ENCODE assay signal across 9 cellular contexts in genomic region chr1:201436461-201436860, GRCh38. TPM values are rescaled to one million over a fixed set of nuclear protein-coding genes. Genes with fewer than 3 reads are reported as not detected.
DNase-seq lines count a peak whose midpoint lies in the region; ATAC-seq and TF ChIP-seq lines count a peak whose summit lies in the region.
"Had no signal": no experiment of that assay in that cellular context is flagged by ENCODE, and none has a peak within 500 bp of the region (broad histone marks: within the 10 kb centered on the region; RNA-seq: fewer than 3 reads in every experiment).

No MANE protein-coding gene starts in this region.

- no peaks in the 10 kb centered on the region for H3K9me3 ChIP-seq in effector memory CD4-positive, alpha-beta T cell (ENCODE audit: control insufficient read depth, low read length)

- peaks cover 17% of the 10 kb centered on the region for H3K27me3 Mint-ChIP-seq in activated T-helper 17 cell treated with anti-CD3 and anti-CD28 coated beads, Interleukin-2, amount 50 U/mL, for 72 hours

- no peaks in the 10 kb centered on the region for H3K4me1 Mint-ChIP-seq in activated T-helper 17 cell treated with anti-CD3 and anti-CD28 coated beads, Interleukin-2, amount 50 U/mL, for 72 hours

- DNase-seq in COR-L47 (lab: John Stamatoyannopoulos, UW), result peak; percentile 16
- peak; percentile 56 for DNase-seq in HT1080 (ENCODE audit: low read depth)
- DNase-seq in islet precursor cell, result peak; percentile 90
- no peak for DNase-seq in effector memory CD4-positive, alpha-beta T cell
- DNase-seq in ureter (ENCODE audit: low spot score), result no peak
- DNase-seq in germinal center (ENCODE audit: low spot score), result no peak

- H3K27ac ChIP-seq in effector memory CD4-positive, alpha-beta T cell (ENCODE audit: insufficient read depth, low read length, poor library complexity, severe bottlenecking), result no peak overlapping the region

- no peaks in the 10 kb centered on the region for H3K36me3 ChIP-seq in effector memory CD4-positive, alpha-beta T cell (ENCODE audit: control insufficient read depth, insufficient read depth, low read length)

- no peak overlapping the region for H3K4me3 ChIP-seq in effector memory CD4-positive, alpha-beta T cell (ENCODE audit: insufficient read depth, low read depth, low read length, poor library complexity, severe bottlenecking)

- H3K4me3 Mint-ChIP-seq in activated T-helper 17 cell treated with anti-CD3 and anti-CD28 coated beads, Interleukin-2, amount 50 U/mL, for 72 hours, result no peak overlapping the region

- no peak overlapping the region for H3K27ac Mint-ChIP-seq in activated T-helper 17 cell treated with anti-CD3 and anti-CD28 coated beads, Interleukin-2, amount 50 U/mL, for 72 hours

- peak; percentile 80 for ATAC-seq in SK-N-SH treated with all-trans-retinoic acid at 6 μM for 48 hours
- ATAC-seq in activated T-helper 17 cell treated with anti-CD3 and anti-CD28 coated beads, Interleukin-2, amount 50 U/mL, for 72 hours (replicated peaks), result no peak

- H3K36me3 Mint-ChIP-seq in activated T-helper 17 cell treated with anti-CD3 and anti-CD28 coated beads, Interleukin-2, amount 50 U/mL, for 72 hours (ENCODE audit: low read depth), result no peaks in the 10 kb centered on the region

- no peaks in the 10 kb centered on the region for H3K4me1 ChIP-seq in effector memory CD4-positive, alpha-beta T cell (ENCODE audit: control insufficient read depth, insufficient read depth, low read length, poor library complexity, severe bottlenecking)

- peaks cover 4% of the 10 kb centered on the region for H3K27me3 ChIP-seq in effector memory CD4-positive, alpha-beta T cell (replicated peaks; ENCODE audit: control insufficient read depth, insufficient read depth, low read length, poor library complexity, severe bottlenecking)

- H3K9me3 Mint-ChIP-seq in activated T-helper 17 cell treated with anti-CD3 and anti-CD28 coated beads, Interleukin-2, amount 50 U/mL, for 72 hours, result no peaks in the 10 kb centered on the region

TF ChIP-seq in SK-N-SH treated with all-trans-retinoic acid at 6 μM for 48 hours, 23 proteins besides CTCF, POLR2A, EP300 and RAD21:
- TF ChIP-seq RARB (CRISPR knock-in tag; IDR thresholded peaks at IDR 0.05) (no peak), ZFP30 (CRISPR knock-in tag; IDR thresholded peaks at IDR 0.05) (no peak), ZFP3 (CRISPR knock-in tag; IDR thresholded peaks at IDR 0.05) (no peak)
TF ChIP-seq in SK-N-SH treated with all-trans-retinoic acid at 6 μM for 48 hours: peak in this region for 0.

RNA-seq across cellular contexts. Expression of gene TNNI1, which starts 14.9 kb away (rescaled TPM):
- total RNA-seq in HT1080 (2014; rRNA removed; shearing (Covaris generic)), result not detected in 2 replicates
- polyA plus RNA-seq in HT1080 (2015; cell fraction: cytosol; rRNA removed), result not detected in 2 replicates
- not detected in 2 replicates for polyA plus RNA-seq in HT1080 (2015; cell fraction: nucleus; rRNA removed)
- total RNA-seq in ureter, result 0.23 TPM
- not detected for total RNA-seq in activated T-helper 17 cell treated with anti-CD3 and anti-CD28 coated beads, Interleukin-2, amount 50 U/mL, for 72 hours

RNA-seq across cellular contexts. Expression of gene PHLDA3, which starts 32.5 kb away (rescaled TPM):
- total RNA-seq in HT1080 (2014; rRNA removed; shearing (Covaris generic)), result 91.8 and 111 TPM in 2 replicates
- polyA plus RNA-seq in HT1080 (2015; cell fraction: cytosol; rRNA removed), result 104 and 143 TPM in 2 replicates
- polyA plus RNA-seq in HT1080 (2015; cell fraction: nucleus; rRNA removed), result 90.0 and 94.6 TPM in 2 replicates
- 75.4 TPM for total RNA-seq in ureter
- 10 to 100 TPM in 1 of 2 donors, 1 to 10 TPM in 1; 9.4 to 21.0 TPM for total RNA-seq in activated T-helper 17 cell treated with anti-CD3 and anti-CD28 coated beads, Interleukin-2, amount 50 U/mL, for 72 hours

RNA-seq across cellular contexts. Expression of gene LAD1, which starts 37.3 kb away (rescaled TPM):
- not detected in 2 replicates for total RNA-seq in HT1080 (2014; rRNA removed; shearing (Covaris generic))
- not detected in 2 replicates for polyA plus RNA-seq in HT1080 (2015; cell fraction: cytosol; rRNA removed)
- not detected in 2 replicates for polyA plus RNA-seq in HT1080 (2015; cell fraction: nucleus; rRNA removed)
- 186 TPM for total RNA-seq in ureter
- total RNA-seq in activated T-helper 17 cell treated with anti-CD3 and anti-CD28 coated beads, Interleukin-2, amount 50 U/mL, for 72 hours, result not detected
- total RNA-seq: cerebellum had no signal

RNA-seq across cellular contexts. Expression of gene TNNT2, which starts 59.0 kb away (rescaled TPM):
- total RNA-seq in HT1080 (2014; rRNA removed; shearing (Covaris generic)), result not detected in 2 replicates
- polyA plus RNA-seq in HT1080 (2015; cell fraction: cytosol; rRNA removed), result not detected in 2 replicates
- not detected in 2 replicates for polyA plus RNA-seq in HT1080 (2015; cell fraction: nucleus; rRNA removed)
- total RNA-seq in ureter, result 1.4 TPM
- not detected for total RNA-seq in activated T-helper 17 cell treated with anti-CD3 and anti-CD28 coated beads, Interleukin-2, amount 50 U/mL, for 72 hours
- total RNA-seq: cerebellum had no signal

Comparison
In these comparisons a context has a peak if more than half of its experiments do, and no peak if none do; other contexts are left out.
1. DNase-seq: peak in COR-L47 (single experiment), HT1080 (single experiment) and islet precursor cell (single experiment); none in effector memory CD4-positive, alpha-beta T cell (0 of 3), ureter (single experiment) and germinal center (single experiment).
2. RNA of gene LAD1, which starts 37.3 kb away (total RNA-seq): 186 TPM in ureter (single experiment); not detected in HT1080 and not detected in activated T-helper 17 cell treated with anti-CD3 and anti-CD28 coated beads, Interleukin-2, amount 50 U/mL, for 72 hours; every median in the first group is over 100 times any median in the second.